Comparison of ENCODE assay signal across 14 cellular contexts in the genomic region with DNA sequence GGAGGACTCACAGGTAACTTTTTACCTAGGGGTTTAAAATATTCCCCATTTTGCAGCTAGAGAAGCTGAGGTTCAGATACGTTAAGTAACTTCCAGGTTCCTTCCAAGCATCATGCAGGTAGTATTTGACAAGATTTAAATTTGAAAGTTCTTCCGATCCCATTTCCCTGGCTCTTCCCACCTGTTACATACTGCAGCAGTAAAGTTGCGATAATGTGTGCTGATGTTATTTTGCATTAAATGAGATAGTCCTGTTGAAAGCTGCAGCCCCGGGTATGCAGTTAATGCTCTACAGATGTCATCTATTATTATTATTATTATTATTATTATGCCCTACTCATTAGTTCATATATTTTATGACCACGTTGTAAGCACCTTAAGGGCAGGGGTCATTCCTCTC.
A peak's percentile ranks its signal among the peaks of the same experiment; 100 is the strongest.
DNase-seq lines count a peak whose midpoint lies in the region; ATAC-seq and TF ChIP-seq lines count a peak whose summit lies in the region.
"Had no signal": no experiment of that assay in that cellular context is flagged by ENCODE, and none has a peak within 500 bp of the region (broad histone marks: within the 10 kb centered on the region; RNA-seq: fewer than 3 reads in every experiment).

No MANE protein-coding gene starts in this region.

- H3K9me3 ChIP-seq in IMR-90 (ENCODE audit: control insufficient read depth, insufficient read depth, low read length) (no peaks in the 10 kb centered on the region), sigmoid colon (no peaks in the 10 kb centered on the region)
- H3K9me3 ChIP-seq: HAP-1 had no signal

- H4K20me1 ChIP-seq in IMR-90 (ENCODE audit: insufficient read depth, low read length) = no peaks in the 10 kb centered on the region

- H3K4me3 ChIP-seq in IMR-90 (ENCODE audit: insufficient read depth, low read depth, low read length) = no peak overlapping the region
- no peak overlapping the region for H3K4me3 ChIP-seq in sigmoid colon
- H3K4me3 ChIP-seq: HAP-1 had no signal

- H4K8ac ChIP-seq in IMR-90 (ENCODE audit: low read depth in 2 of 2, low read length in 2 of 2) = no peak overlapping the region

- H2BK20ac ChIP-seq in IMR-90 (ENCODE audit: low read depth, low read length) = no peak overlapping the region

- TF ChIP-seq RAD21 in IMR-90 (IDR thresholded peaks at IDR 0.05; ENCODE audit: low read length) = no peak

- POLR2A ChIA-PET in IMR-90 (lab: Charles Lee; ENCODE audit: unreplicated experiment) = no interaction called here

- H3K14ac ChIP-seq in IMR-90 (replicated peaks; ENCODE audit: low read depth, low read length) = no peak overlapping the region

- H3K18ac ChIP-seq in IMR-90 (ENCODE audit: low read depth, low read length) = no peak overlapping the region

- H3K56ac ChIP-seq in IMR-90 (ENCODE audit: extremely low read depth, insufficient read depth, low read length) = no peak overlapping the region

- H3K27me3 ChIP-seq in IMR-90 (ENCODE audit: control insufficient read depth, insufficient read depth, low read length) = no peaks in the 10 kb centered on the region
- H3K27me3 ChIP-seq in sigmoid colon = no peaks in the 10 kb centered on the region

- no peak overlapping the region for H2AK9ac ChIP-seq in IMR-90 (replicated peaks; ENCODE audit: low read depth, low read length, poor library complexity)

- no peak overlapping the region for H2BK120ac ChIP-seq in IMR-90 (ENCODE audit: low read depth, low read length)

- TF ChIP-seq CTCF in IMR-90 (conservative IDR thresholded peaks at IDR 0.05; ENCODE audit: low read depth, low read length) (no peak), sigmoid colon (IDR thresholded peaks at IDR 0.05) (no peak)

- H3K27ac ChIP-seq in IMR-90 (ENCODE audit: insufficient read depth, low read length) = no peak overlapping the region
- H3K27ac ChIP-seq in epithelial cell of prostate = peak overlapping the region; percentile 60
- H3K27ac ChIP-seq in sigmoid colon = no peak overlapping the region

- H3K9me1 ChIP-seq in IMR-90 (ENCODE audit: insufficient read depth, low read length) = peaks cover 10% of the 10 kb centered on the region; the same call in 1 of the 2 replicates

- BruUV-seq in IMR-90 (replicated peaks; lab: Mats Ljungman, UMichigan) = no TSS peak

- H2BK15ac ChIP-seq in IMR-90 (ENCODE audit: low read depth, low read length) = 0 out of 3 replicates have a peak overlapping the region, but pooled peaks have one; percentile 4

- WGBS in IMR-90 (ENCODE audit: extremely low coverage in 2 of 2, insufficient read length in 1 of 2), 2 experiments = no CpG with 5 or more reads among the region's 5 CpGs
- WGBS in sigmoid colon, 2 donors = 75 to 89% methylated on average over 5 of the region's 5 CpGs

- intact Hi-C loops in IMR-90 (cut with micrococcal nuclease) = no loop called here
- intact Hi-C loops in sigmoid colon (cut with DNase I) = no loop called here
- intact Hi-C loops in left cardiac atrium (cut with DNase I) = no loop called here

- TF ChIP-seq EP300 in sigmoid colon (IDR thresholded peaks at IDR 0.05) = no peak

- no peak overlapping the region for H4K5ac ChIP-seq in IMR-90 (ENCODE audit: low read depth, low read length)

- CTCF ChIA-PET in IMR-90 (lab: Yijun Ruan, JAX) = no interaction called here

- H3K9ac ChIP-seq in IMR-90 (ENCODE audit: low read depth, low read length) = no peak overlapping the region

- H3K79me1 ChIP-seq in IMR-90 (ENCODE audit: low read depth in 1 of 2, low read length in 2 of 2) = peaks cover 11 to 23% of the 10 kb centered on the region in 2 experiments; a peak in 3 of 4 replicates

- DNase-seq in IMR-90 (no peak), epithelial cell of prostate (ENCODE audit: low read depth, low spot score) (no peak), sigmoid colon (peak; percentile 0), left cardiac atrium (no peak)
- DNase-seq in activated naive CD4-positive, alpha-beta T cell treated with anti-CD3 and anti-CD28 coated beads, Interleukin-2, amount 50 U/mL, for 16 hours = no peak
- DNase-seq: C1 segment of cervical spinal cord; Calu3; CD4-positive, alpha-beta memory T cell; COR-L47; DMS79 treated with DMSO at 0.1 percent for 48 hours; GF-D8; GOT3 had no signal

- no peak overlapping the region for H3K23ac ChIP-seq in IMR-90 (ENCODE audit: low read depth, low read length)

- no peak overlapping the region for H2BK5ac ChIP-seq in IMR-90 (ENCODE audit: low read depth, low read length, poor library complexity, severe bottlenecking)

- H3K4me2 ChIP-seq in IMR-90 (ENCODE audit: low read depth, low read length) = no peak overlapping the region

- ATAC-seq in IMR-90 (ENCODE audit: low read depth) (no peak), HG02852 (IDR thresholded peaks at IDR 0.05; ENCODE audit: unreplicated experiment) (no peak), left cardiac atrium (no peak)

- peaks cover 4% of the 10 kb centered on the region for H3K4me1 ChIP-seq in IMR-90 (ENCODE audit: control insufficient read depth, insufficient read depth, low read length)
- H3K4me1 ChIP-seq in sigmoid colon = peaks cover 0 to 20% (median 14%) of the 10 kb centered on the region in 4 donors

- no peak overlapping the region for H2AFZ ChIP-seq in IMR-90 (replicated peaks; ENCODE audit: low read length, poor library complexity)

- TF ChIP-seq POLR2A in IMR-90 (IDR thresholded peaks at IDR 0.05; ENCODE audit: low read depth, low read length) (no peak), sigmoid colon (IDR thresholded peaks at IDR 0.05) (no peak)

- H3K36me3 ChIP-seq in IMR-90 (ENCODE audit: control insufficient read depth, insufficient read depth, low read length) = no peaks in the 10 kb centered on the region
- H3K36me3 ChIP-seq in sigmoid colon = no peaks in the 10 kb centered on the region
- H3K36me3 ChIP-seq: HAP-1 had no signal

- H3K4ac ChIP-seq in IMR-90 (ENCODE audit: low read depth, low read length) = no peak overlapping the region

- H4K91ac ChIP-seq in IMR-90 (ENCODE audit: insufficient read depth, low read depth, low read length) = no peak overlapping the region

- 0 out of 2 replicates have a peak overlapping the region, but pooled peaks have one; percentile 43 for H2AK5ac ChIP-seq in IMR-90 (ENCODE audit: low read depth, low read length)

- dilution Hi-C loops in IMR-90 (cut with HindIII; ENCODE audit: low sequenced_read_pairs, unreplicated experiment) = no loop called here

- in situ Hi-C loops in IMR-90 (cut with MboI; ENCODE audit: low sequenced_read_pairs) = no loop called here

TF ChIP-seq in IMR-90, 13 proteins besides CTCF, POLR2A, EP300 and RAD21:
- TF ChIP-seq SMC3 (IDR thresholded peaks at IDR 0.05; ENCODE audit: low read depth, low read length) (no peak), FOS (IDR thresholded peaks at IDR 0.05; ENCODE audit: low read depth, low read length) (no peak), RFX5 (IDR thresholded peaks at IDR 0.05; ENCODE audit: low read depth, low read length) (no peak), MXI1 (IDR thresholded peaks at IDR 0.05; ENCODE audit: borderline replicate concordance, low read depth, low read length) (no peak), CHD1 (IDR thresholded peaks at IDR 0.05; ENCODE audit: low read depth, low read length) (no peak), RCOR1 (IDR thresholded peaks at IDR 0.05; ENCODE audit: insufficient replicate concordance, low read length) (no peak), NFE2L2 (IDR thresholded peaks at IDR 0.05; ENCODE audit: low read depth, low read length) (no peak), MAFK (IDR thresholded peaks at IDR 0.05; ENCODE audit: low read depth, low read length) (no peak), CEBPB (IDR thresholded peaks at IDR 0.05; ENCODE audit: low read depth, low read length) (no peak)
- TF ChIP-seq, protein P1, sequence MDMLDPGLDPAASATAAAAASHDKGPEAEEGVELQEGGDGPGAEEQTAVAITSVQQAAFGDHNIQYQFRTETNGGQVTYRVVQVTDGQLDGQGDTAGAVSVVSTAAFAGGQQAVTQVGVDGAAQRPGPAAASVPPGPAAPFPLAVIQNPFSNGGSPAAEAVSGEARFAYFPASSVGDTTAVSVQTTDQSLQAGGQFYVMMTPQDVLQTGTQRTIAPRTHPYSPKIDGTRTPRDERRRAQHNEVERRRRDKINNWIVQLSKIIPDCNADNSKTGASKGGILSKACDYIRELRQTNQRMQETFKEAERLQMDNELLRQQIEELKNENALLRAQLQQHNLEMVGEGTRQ (IDR thresholded peaks at IDR 0.05; ENCODE audit: low read depth, low read length) = no peak
